In genomic region chr9:134765785-134766184, GRCh38 we compare ENCODE assay signal across 20 cellular contexts.
DNase-seq lines count a peak whose midpoint lies in the region; ATAC-seq, FAIRE-seq and TF ChIP-seq lines count a peak whose summit lies in the region.
"Had no signal": no experiment of that assay in that cellular context is flagged by ENCODE, and none has a peak within 500 bp of the region (broad histone marks: within the 10 kb centered on the region; RNA-seq: fewer than 3 reads in every experiment).

No MANE protein-coding gene starts in this region.

- H3K9ac ChIP-seq in smooth muscle cell (ENCODE audit: low read depth): no peak overlapping the region

- H3K27ac ChIP-seq in OCI-LY7 (ENCODE audit: low read depth, low read length, poor library complexity, severe bottlenecking): peak overlapping the region; percentile 18
- H3K27ac ChIP-seq in smooth muscle cell (ENCODE audit: low read depth): peak overlapping the region; percentile 75
- H3K27ac ChIP-seq: RWPE1 had no signal

- TF ChIP-seq POLR2A in GM12891 (IDR thresholded peaks at IDR 0.05; ENCODE audit: low read depth, low read length) (no peak), GM19099 (IDR thresholded peaks at IDR 0.05; ENCODE audit: extremely low read depth, insufficient read length, low read depth) (peak; percentile 20)

- FAIRE-seq in GM12891 (lab: Jason Lieb, UNC): peak; percentile 82
- FAIRE-seq: HTR-8/SVneo, K562 had no signal

- H3K4me2 ChIP-seq in OCI-LY7 (ENCODE audit: low read length): peak overlapping the region; percentile 70
- no peak overlapping the region for H3K4me2 ChIP-seq in smooth muscle cell

- POLR2A ChIA-PET in OCI-LY7 (lab: Charles Lee): interaction anchor here (0.8 to 1.1 kb wide), 2 partner anchors 15 to 171 kb away, joined by 3 to 4 read pairs; no protein-coding TSS in a partner anchor
- POLR2A ChIA-PET in activated CD8-positive, alpha-beta T cell treated with anti-CD3 and anti-CD28 coated beads, Interleukin-2, amount 10 ng/mL, durations not matched to agents 7 days and 5 days (lab: Charles Lee): no interaction called here

- H2AFZ ChIP-seq in OCI-LY7 (ENCODE audit: low read length) (peak overlapping the region; percentile 81; the same call in 1 of the 2 replicates), smooth muscle cell (ENCODE audit: low read depth) (no peak overlapping the region)

- no peak overlapping the region for H3K27ac Mint-ChIP-seq in activated CD8-positive, alpha-beta T cell treated with anti-CD3 and anti-CD28 coated beads, Interleukin-2, amount 10 ng/mL, durations not matched to agents 7 days and 5 days

- DNase-seq in GM12891 (ENCODE audit: insufficient read length, low spot score): no peak
- DNase-seq in OCI-LY7 (ENCODE audit: low spot score): peak; percentile 62
- DNase-seq in smooth muscle cell (lab: John Stamatoyannopoulos, UW; ENCODE audit: unreplicated experiment): no peak
- DNase-seq in effector CD4-positive, alpha-beta T cell: no peak
- DNase-seq in KG1 (lab: John Stamatoyannopoulos, UW): no peak
- DNase-seq in activated CD8-positive, alpha-beta T cell treated with anti-CD3 and anti-CD28 coated beads, Interleukin-2, amount 10 ng/mL, durations not matched to agents 7 days and 5 days: no peak
- DNase-seq: DMS153, DND-41, H7, MG63, NCI-H1694, NCI-H2029 treated with DMSO at 0.1 percent for 48 hours, NCI-H526 treated with DMSO at 0.1 percent for 48 hours, SHP77 had no signal

- H3K27me3 ChIP-seq in smooth muscle cell (ENCODE audit: low read depth): no peaks in the 10 kb centered on the region
- H3K27me3 ChIP-seq: MG63 had no signal

- no peak overlapping the region for H3K4me3 Mint-ChIP-seq in activated CD8-positive, alpha-beta T cell treated with anti-CD3 and anti-CD28 coated beads, Interleukin-2, amount 10 ng/mL, durations not matched to agents 7 days and 5 days

- H3K36me3 ChIP-seq in OCI-LY7 (ENCODE audit: insufficient read depth, low read length) (no peaks in the 10 kb centered on the region), smooth muscle cell (ENCODE audit: low read depth) (peaks cover 59% of the 10 kb centered on the region)

- no peaks in the 10 kb centered on the region for H3K9me2 ChIP-seq in OCI-LY7 (ENCODE audit: insufficient read depth, low read length)

- H3K79me2 ChIP-seq in OCI-LY7 (ENCODE audit: insufficient read depth, low read depth, low read length) (no peaks in the 10 kb centered on the region), smooth muscle cell (ENCODE audit: low read depth) (peaks cover 68% of the 10 kb centered on the region)

- H3K4me3 ChIP-seq in OCI-LY7 (ENCODE audit: low read depth, low read length, poor library complexity, severe bottlenecking): peak overlapping the region; percentile 9
- no peak overlapping the region for H3K4me3 ChIP-seq in smooth muscle cell
- H3K4me3 ChIP-seq: K562, MG63 had no signal

- peaks cover 50% of the 10 kb centered on the region for H3K4me1 ChIP-seq in OCI-LY7 (ENCODE audit: insufficient read depth, low read length, poor library complexity, severe bottlenecking)
- no peaks in the 10 kb centered on the region for H3K4me1 ChIP-seq in smooth muscle cell (ENCODE audit: low read depth)

- H3K27me3 Mint-ChIP-seq in activated CD8-positive, alpha-beta T cell treated with anti-CD3 and anti-CD28 coated beads, Interleukin-2, amount 10 ng/mL, durations not matched to agents 7 days and 5 days (ENCODE audit: low read depth): peaks cover under 1% of the 10 kb centered on the region

- peaks cover under 1% of the 10 kb centered on the region for H3K4me1 Mint-ChIP-seq in activated CD8-positive, alpha-beta T cell treated with anti-CD3 and anti-CD28 coated beads, Interleukin-2, amount 10 ng/mL, durations not matched to agents 7 days and 5 days (ENCODE audit: low read depth)
- H3K4me1 Mint-ChIP-seq: CD14-positive monocyte had no signal

- no peaks in the 10 kb centered on the region for H3K9me3 Mint-ChIP-seq in activated CD8-positive, alpha-beta T cell treated with anti-CD3 and anti-CD28 coated beads, Interleukin-2, amount 10 ng/mL, durations not matched to agents 7 days and 5 days (ENCODE audit: insufficient read depth)

- CTCF ChIA-PET in OCI-LY7 (lab: Charles Lee; ENCODE audit: unreplicated experiment): no interaction called here
- CTCF ChIA-PET in activated CD8-positive, alpha-beta T cell treated with anti-CD3 and anti-CD28 coated beads, Interleukin-2, amount 10 ng/mL, durations not matched to agents 7 days and 5 days (lab: Charles Lee): no interaction called here

- no peaks in the 10 kb centered on the region for H3K36me3 Mint-ChIP-seq in activated CD8-positive, alpha-beta T cell treated with anti-CD3 and anti-CD28 coated beads, Interleukin-2, amount 10 ng/mL, durations not matched to agents 7 days and 5 days (ENCODE audit: low read depth)
- H3K36me3 Mint-ChIP-seq: CD14-positive monocyte had no signal

- WGBS in smooth muscle cell (ENCODE audit: low lambda C conversion rate): 94% methylated on average over 15 of the region's 15 CpGs

- no peaks in the 10 kb centered on the region for H4K20me1 ChIP-seq in OCI-LY7 (ENCODE audit: insufficient read depth, low read length)
- peaks cover 100% of the 10 kb centered on the region for H4K20me1 ChIP-seq in smooth muscle cell (ENCODE audit: low read depth)

- H3K9me3 ChIP-seq in OCI-LY7 (ENCODE audit: low read length) (no peaks in the 10 kb centered on the region), smooth muscle cell (replicated peaks; ENCODE audit: low read depth) (no peaks in the 10 kb centered on the region)
- H3K9me3 ChIP-seq: MG63 had no signal

- ATAC-seq in HG02840 (IDR thresholded peaks at IDR 0.05; ENCODE audit: low FRiP score, unreplicated experiment): no peak
- ATAC-seq in activated CD8-positive, alpha-beta T cell treated with anti-CD3 and anti-CD28 coated beads, Interleukin-2, amount 10 ng/mL, durations not matched to agents 7 days and 5 days: no peak
- ATAC-seq: K562 had no signal

- peaks cover 96% of the 10 kb centered on the region for H3F3A ChIP-seq in smooth muscle cell (ENCODE audit: low read depth)

- intact Hi-C loops in OCI-LY7 (cut with micrococcal nuclease; ENCODE audit: unreplicated experiment): loop anchor here (5.0 kb wide), 1 partner anchor 167 kb away; no protein-coding TSS in a partner anchor

- BruUV-seq in OCI-LY7 (replicated peaks; lab: Mats Ljungman, UMichigan): no TSS peak

- no peak for TF ChIP-seq CTCF in OCI-LY7 (conservative IDR thresholded peaks at IDR 0.05; ENCODE audit: low read length)
- no peak for TF ChIP-seq CTCF in smooth muscle cell (IDR thresholded peaks at IDR 0.05; ENCODE audit: borderline replicate concordance, insufficient read depth, poor library complexity, severe bottlenecking)

TF ChIP-seq in GM12891, 5 proteins besides CTCF, POLR2A, EP300 and RAD21:
- TF ChIP-seq SPI1 (IDR thresholded peaks at IDR 0.05; ENCODE audit: low read depth, low read length) (peak; percentile 76), POU2F2 (IDR thresholded peaks at IDR 0.05; ENCODE audit: low read depth, low read length) (no peak)
